Comparison of ENCODE assay signal across 29 cellular contexts in the genomic region with DNA sequence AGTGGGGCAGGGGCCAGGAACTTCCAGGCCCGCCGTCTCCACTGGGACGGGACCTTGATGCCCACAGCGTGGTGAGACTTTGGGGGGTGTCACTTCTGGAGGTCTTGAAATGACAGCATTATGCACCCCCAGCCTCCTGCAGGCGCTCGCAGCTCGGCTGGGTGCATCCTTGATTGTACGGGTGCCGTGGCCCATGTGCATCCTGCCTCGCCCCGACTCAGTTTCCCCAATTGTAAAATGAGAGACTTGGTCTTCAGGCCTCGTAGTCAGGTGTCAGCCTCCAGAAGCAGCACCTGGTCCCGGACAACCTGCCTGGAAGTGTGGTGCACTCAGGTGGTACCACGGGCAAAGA.
"Had no signal": no experiment of that assay in that cellular context is flagged by ENCODE, and none has a peak within 500 bp of the region (broad histone marks: within the 10 kb centered on the region; RNA-seq: fewer than 3 reads in every experiment).

No MANE protein-coding gene starts in this region.

- FAIRE-seq: colon had no signal

- H3K4me3 ChIP-seq: adrenal gland, body of pancreas, esophagus muscularis mucosa, gastrocnemius medialis had no signal

- H3K27me3 ChIP-seq: adrenal gland, body of pancreas, esophagus muscularis mucosa, foreskin keratinocyte, gastrocnemius medialis had no signal

- H3K4me1 ChIP-seq: body of pancreas, foreskin keratinocyte, gastrocnemius medialis had no signal

- ATAC-seq: activated CD4-positive, alpha-beta T cell treated with anti-CD3 and anti-CD28 coated beads for 36 hours; activated naive CD8-positive, alpha-beta T cell treated with anti-CD3 and anti-CD28 coated beads, Interleukin-2, amount 50 U/mL, for 24 hours; activated T-cell treated with anti-CD3 and anti-CD28 coated beads, Interleukin-2, amount 50 U/mL, for 4 hours; activated T-helper 17 cell treated with anti-CD3 and anti-CD28 coated beads, Interleukin-2, amount 50 U/mL, for 72 hours; body of pancreas; effector memory CD8-positive, alpha-beta T cell; foreskin keratinocyte; gastrocnemius medialis had no signal

- H3K27ac ChIP-seq: body of pancreas, esophagus muscularis mucosa, foreskin keratinocyte, gastrocnemius medialis had no signal

- H3K9me3 ChIP-seq: adrenal gland, body of pancreas, esophagus muscularis mucosa, gastrocnemius medialis had no signal

- DNase-seq: activated CD4-positive, alpha-beta memory T cell treated with anti-CD3 and anti-CD28 coated beads, Interleukin-2, amount 10 ng/mL, durations not matched to agents 7 days and 5 days; activated CD4-positive, alpha-beta T cell treated with anti-CD3 and anti-CD28 coated beads for 36 hours; activated CD4-positive, alpha-beta T cell treated with anti-CD3 and anti-CD28 coated beads, Interleukin-2, amount 10 ng/mL, durations not matched to agents 24 days and 14 days; activated CD4-positive, CD25-positive, alpha-beta regulatory T cell; activated CD4-positive, CD25-positive, alpha-beta regulatory T cell treated with anti-CD3 and anti-CD28 coated beads, Interleukin-2, amount 50 U/mL, for 72 hours; activated CD8-positive, alpha-beta memory T cell treated with anti-CD3 and anti-CD28 coated beads, Interleukin-2, amount 50 U/mL, for 48 hours; activated effector memory CD4-positive, alpha-beta T cell treated with Interleukin-2 at 50 U/mL for 16 hours; activated gamma-delta T cell treated with Interleukin-2 at 50 U/mL for 16 hours; activated naive CD4-positive, alpha-beta T cell treated with anti-CD3 and anti-CD28 coated beads for 36 hours; activated naive CD8-positive, alpha-beta T cell treated with anti-CD3 and anti-CD28 coated beads for 36 hours; activated naive CD8-positive, alpha-beta T cell treated with anti-CD3 and anti-CD28 coated beads, Interleukin-2, amount 50 U/mL, for 24 hours; activated T-cell treated with anti-CD3 and anti-CD28 coated beads, Interleukin-2, amount 50 U/mL, for 4 hours; amygdala; aorta; caudate nucleus; cortex of kidney; dermis blood vessel endothelial cell; effector CD4-positive, alpha-beta T cell; effector memory CD8-positive, alpha-beta T cell; erythroblast; foreskin keratinocyte; gastrocnemius medialis; glutamatergic neuron; T-helper 2 cell had no signal
